Comparison of ENCODE assay signal across 15 cellular contexts in the genomic region with DNA sequence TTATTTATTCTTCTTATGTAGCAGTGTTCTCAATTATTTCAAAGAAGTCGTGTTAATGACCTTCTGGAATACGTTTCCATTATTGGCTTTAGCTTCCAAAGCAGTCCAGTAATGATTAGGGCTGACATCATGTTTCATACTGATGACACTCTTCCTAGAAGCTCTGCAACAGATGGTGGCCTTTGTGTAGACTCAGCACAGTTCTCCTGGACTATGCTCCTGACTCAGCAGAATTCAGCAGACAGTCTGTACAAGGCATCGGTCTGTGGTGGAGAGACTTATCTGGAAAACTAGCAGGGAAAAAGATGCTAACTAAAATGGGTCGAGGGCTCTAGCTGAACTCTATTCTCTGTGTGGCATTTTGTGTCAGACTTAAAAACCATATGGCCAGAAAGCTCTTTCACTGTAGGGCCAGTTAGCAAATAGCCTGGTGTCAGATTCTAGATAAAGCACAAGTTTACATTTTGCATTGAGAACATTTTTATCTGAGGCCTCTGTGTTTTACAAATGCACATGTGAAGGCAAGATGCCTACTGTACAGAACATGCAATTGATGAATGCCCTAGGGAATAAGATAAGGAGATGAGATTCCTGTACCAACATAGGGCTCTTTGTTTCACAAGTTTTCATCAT. TPM values are rescaled to one million over a fixed set of nuclear protein-coding genes. Genes with fewer than 3 reads are reported as not detected.
DNase-seq lines count a peak whose midpoint lies in the region; ATAC-seq and TF ChIP-seq lines count a peak whose summit lies in the region.
"Had no signal": no experiment of that assay in that cellular context is flagged by ENCODE, and none has a peak within 500 bp of the region (broad histone marks: within the 10 kb centered on the region; RNA-seq: fewer than 3 reads in every experiment).

No MANE protein-coding gene starts in this region.

- H3K36me3 Mint-ChIP-seq in osteocyte (ENCODE audit: unreplicated experiment) = no peaks in the 10 kb centered on the region
- H3K36me3 Mint-ChIP-seq: CD14-positive monocyte; naive thymus-derived CD8-positive, alpha-beta T cell had no signal

- H3K4me1 Mint-ChIP-seq in osteocyte (ENCODE audit: unreplicated experiment) = peaks cover 38% of the 10 kb centered on the region
- H3K4me1 Mint-ChIP-seq: CD14-positive monocyte; naive thymus-derived CD8-positive, alpha-beta T cell had no signal

- H3K9me3 Mint-ChIP-seq in osteocyte (ENCODE audit: unreplicated experiment) = no peaks in the 10 kb centered on the region
- H3K9me3 Mint-ChIP-seq: CD14-positive monocyte had no signal

- no peak for TF ChIP-seq CTCF in osteocyte (IDR thresholded peaks at IDR 0.05)

- no peak for ATAC-seq in GM18511 (IDR thresholded peaks at IDR 0.05; ENCODE audit: unreplicated experiment)
- ATAC-seq: naive thymus-derived CD8-positive, alpha-beta T cell had no signal

- H3K4me3 Mint-ChIP-seq in osteocyte (ENCODE audit: unreplicated experiment) = no peak overlapping the region
- H3K4me3 Mint-ChIP-seq: CD14-positive monocyte; naive thymus-derived CD8-positive, alpha-beta T cell had no signal

- DNase-seq in DMS 273 (lab: John Stamatoyannopoulos, UW; ENCODE audit: unreplicated experiment) (peak; percentile 93), NCI-H510A treated with DMSO at 0.1 percent for 48 hours (lab: John Stamatoyannopoulos, UW) (peak; percentile 48), dedifferentiated amniotic fluid mesenchymal stem cell (ENCODE audit: extremely low spot score) (peak; percentile 84), mucosa of gallbladder (ENCODE audit: low spot score) (peak; percentile 17), NCI-H1417 treated with DMSO at 0.1 percent for 48 hours (lab: John Stamatoyannopoulos, UW) (no peak), D341Med (ENCODE audit: low spot score) (no peak), osteocyte (ENCODE audit: extremely low spot score, unreplicated experiment) (no peak)
- DNase-seq: activated CD8-positive, alpha-beta memory T cell treated with anti-CD3 and anti-CD28 coated beads, Interleukin-2, amount 50 U/mL, for 48 hours; amygdala; naive thymus-derived CD8-positive, alpha-beta T cell; NCI-H2029; stimulated activated CD4-positive, alpha-beta T cell treated with anti-CD3 and anti-CD28 coated beads, Interleukin-15, amount 100 ng/mL, for 24 hours; uterus had no signal

- H3K27me3 Mint-ChIP-seq in osteocyte (ENCODE audit: unreplicated experiment) = no peaks in the 10 kb centered on the region

- H3K27ac Mint-ChIP-seq in osteocyte (ENCODE audit: unreplicated experiment) = no peak overlapping the region
- H3K27ac Mint-ChIP-seq: CD14-positive monocyte; naive thymus-derived CD8-positive, alpha-beta T cell had no signal

RNA-seq across cellular contexts. Expression of gene GULP1, which starts 35.1 kb away (rescaled TPM):
- total RNA-seq in mucosa of gallbladder (53.4 TPM), osteocyte (36.7 and 44.2 TPM in 2 replicates)
- total RNA-seq: naive thymus-derived CD8-positive, alpha-beta T cell had no signal

Comparison
In these comparisons a context has a peak if more than half of its experiments do, and no peak if none do; other contexts are left out.
1. DNase-seq: peak in DMS 273 (single experiment), NCI-H510A treated with DMSO at 0.1 percent for 48 hours (single experiment), dedifferentiated amniotic fluid mesenchymal stem cell (single experiment) and mucosa of gallbladder (single experiment); none in NCI-H1417 treated with DMSO at 0.1 percent for 48 hours (single experiment), D341Med (single experiment) and osteocyte (single experiment).